Comparison of ENCODE assay signal across 23 cellular contexts in the genomic region with DNA sequence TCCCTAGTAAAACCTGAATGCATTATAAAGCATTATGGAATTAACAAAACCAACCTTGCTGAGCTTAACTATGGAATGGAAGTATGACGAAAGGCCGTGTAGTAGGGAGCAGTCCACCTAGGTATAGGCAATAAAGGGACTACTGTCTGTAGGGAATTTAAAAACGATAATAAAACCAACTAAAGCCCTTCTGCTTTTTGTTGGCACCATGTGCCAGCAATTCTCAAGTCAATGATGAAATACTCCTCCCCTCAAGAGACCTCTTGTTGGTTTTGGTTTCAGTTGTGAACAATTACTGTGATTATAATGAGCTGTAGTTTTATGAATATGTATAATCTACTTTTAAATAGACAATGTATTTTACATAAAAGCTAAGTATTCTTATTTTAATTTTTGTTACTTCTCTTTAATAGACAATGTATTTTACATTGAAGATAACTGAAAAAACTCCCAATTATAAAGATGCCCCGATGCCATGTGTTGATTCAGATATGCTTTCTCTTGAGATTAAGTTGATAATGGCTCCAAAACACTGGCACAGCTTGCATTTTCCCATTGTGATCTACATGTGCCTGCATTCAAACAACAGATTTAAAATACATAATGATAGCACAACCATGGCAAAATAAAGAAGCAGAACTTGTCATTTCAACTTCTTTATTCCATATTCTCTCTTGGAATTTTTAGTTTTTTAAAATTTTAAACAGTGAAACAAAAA. TPM values are rescaled to one million over a fixed set of nuclear protein-coding genes. Genes with fewer than 3 reads are reported as not detected.
DNase-seq lines count a peak whose midpoint lies in the region; ATAC-seq, FAIRE-seq and TF ChIP-seq lines count a peak whose summit lies in the region.
"Had no signal": no experiment of that assay in that cellular context is flagged by ENCODE, and none has a peak within 500 bp of the region (broad histone marks: within the 10 kb centered on the region; RNA-seq: fewer than 3 reads in every experiment).

No MANE protein-coding gene starts in this region.

- no peaks in the 10 kb centered on the region for H3K9me3 ChIP-seq in prostate gland
- H3K9me3 ChIP-seq: mucosa of descending colon, uterus had no signal

- intact Hi-C loops in Right ventricle myocardium inferior (cut with DNase I) = no loop called here
- intact Hi-C loops in left cardiac atrium (cut with DNase I) = no loop called here
- intact Hi-C loops in prostate gland (cut with DNase I) = no loop called here

- ATAC-seq in Right ventricle myocardium inferior (peak; percentile 28), left cardiac atrium (no peak), HG03135 (IDR thresholded peaks at IDR 0.05; ENCODE audit: unreplicated experiment) (no peak)
- ATAC-seq: activated T-cell treated with anti-CD3 and anti-CD28 coated beads, Interleukin-2, amount 50 U/mL, for 4 hours; effector memory CD8-positive, alpha-beta T cell; mucosa of descending colon had no signal

- no peak for TF ChIP-seq CTCF in prostate gland (IDR thresholded peaks at IDR 0.05)

- no peaks in the 10 kb centered on the region for H3K4me1 ChIP-seq in prostate gland (replicated peaks)
- H3K4me1 ChIP-seq: uterus had no signal

- no peak overlapping the region for H3K4me3 ChIP-seq in prostate gland
- H3K4me3 ChIP-seq: esophagus squamous epithelium, mucosa of descending colon, spleen, uterus had no signal

- no peak overlapping the region for H3K27ac ChIP-seq in prostate gland
- H3K27ac ChIP-seq: esophagus squamous epithelium, spleen, uterus, WERI-Rb-1 had no signal

- no peak for DNase-seq in Right ventricle myocardium inferior (ENCODE audit: missing footprints)
- DNase-seq in left cardiac atrium = no peak
- peak; percentile 81 for DNase-seq in NCI-H1436 (lab: John Stamatoyannopoulos, UW)
- DNase-seq in OCI-M1 (lab: John Stamatoyannopoulos, UW) = peak; percentile 86
- no peak for DNase-seq in activated T-cell treated with anti-CD3 and anti-CD28 coated beads for 4 hours
- no peak for DNase-seq in prostate gland (ENCODE audit: low spot score)
- DNase-seq in GM12891 (ENCODE audit: insufficient read length, low spot score) = no peak
- DNase-seq: ACHN; activated CD4-positive, alpha-beta memory T cell treated with anti-CD3 and anti-CD28 coated beads, Interleukin-2, amount 10 ng/mL, durations not matched to agents 7 days and 5 days; activated naive CD4-positive, alpha-beta T cell treated with anti-CD3 and anti-CD28 coated beads, Interleukin-2, amount 50 U/mL, for 16 hours; activated T-cell treated with anti-CD3 and anti-CD28 coated beads, Interleukin-2, amount 50 U/mL, for 4 hours; DMS153; effector memory CD8-positive, alpha-beta T cell; esophagus squamous epithelium; Kasumi-1; mucosa of descending colon; NCI-H446 treated with DMSO at 0.1 percent for 48 hours; spleen; substantia nigra; uterus; WERI-Rb-1 had no signal

- no peak for TF ChIP-seq POLR2A in prostate gland (IDR thresholded peaks at IDR 0.05)
- no peak for TF ChIP-seq POLR2A in GM12891 (IDR thresholded peaks at IDR 0.05; ENCODE audit: low read depth, low read length)

- FAIRE-seq in GM12891 (lab: Jason Lieb, UNC) = no peak
- FAIRE-seq: HTR-8/SVneo had no signal

- no peaks in the 10 kb centered on the region for H3K36me3 ChIP-seq in prostate gland
- H3K36me3 ChIP-seq: esophagus squamous epithelium, spleen, uterus, WERI-Rb-1 had no signal

- H3K27me3 ChIP-seq in prostate gland (replicated peaks; ENCODE audit: insufficient read depth) = peaks cover 3% of the 10 kb centered on the region
- H3K27me3 ChIP-seq: uterus had no signal

- WGBS in prostate gland = 72% methylated on average over 4 of the region's 4 CpGs

TF ChIP-seq in GM12891, 5 proteins besides CTCF, POLR2A, EP300 and RAD21:
- TF ChIP-seq SPI1 (IDR thresholded peaks at IDR 0.05; ENCODE audit: low read depth, low read length) (no peak), TAF1 (IDR thresholded peaks at IDR 0.05; ENCODE audit: low read depth, low read length) (no peak), POLR2AphosphoS5 (IDR thresholded peaks at IDR 0.05; ENCODE audit: low read depth, low read length) (no peak), PAX5 (IDR thresholded peaks at IDR 0.05; ENCODE audit: insufficient read depth, low read length, severe bottlenecking) (no peak), POU2F2 (IDR thresholded peaks at IDR 0.05; ENCODE audit: low read depth, low read length) (no peak)

RNA-seq across cellular contexts. Expression of a gene that starts 55.5 kb away (rescaled TPM):
- total RNA-seq in Right ventricle myocardium inferior (7.0 TPM), left cardiac atrium (10 to 100 TPM in 1 of 2 donors, 1 to 10 TPM in 1; 8.5 to 10.4 TPM), prostate gland (10 to 100 TPM in 1 of 2 donors, 1 to 10 TPM in 1; 8.1 to 10.5 TPM)
- polyA plus RNA-seq in GM12891 (2012; ENCODE audit: low read depth, missing spikeins) = 4.7 TPM

RNA-seq across cellular contexts. Expression of a gene that starts 59.3 kb away (rescaled TPM):
- 283 TPM for total RNA-seq in Right ventricle myocardium inferior
- 100 to 1,000 TPM; 308 to 357 TPM for total RNA-seq in left cardiac atrium
- 100 to 1,000 TPM; 305 to 491 TPM for total RNA-seq in prostate gland
- polyA plus RNA-seq in GM12891 (2012; ENCODE audit: low read depth, missing spikeins) = 1,468 TPM

RNA-seq across cellular contexts. Expression of a gene that starts 59.7 kb away (rescaled TPM):
- total RNA-seq in Right ventricle myocardium inferior (468 TPM), left cardiac atrium (100 to 1,000 TPM; 236 to 289 TPM), prostate gland (10 to 100 TPM; 74.1 to 80.1 TPM)
- 52.0 TPM for polyA plus RNA-seq in GM12891 (2012; ENCODE audit: low read depth, missing spikeins)

Comparison
In these comparisons a context has a peak if more than half of its experiments do, and no peak if none do; other contexts are left out.
1. DNase-seq: peak in NCI-H1436 (single experiment) and OCI-M1 (single experiment); none in Right ventricle myocardium inferior (single experiment), left cardiac atrium (single experiment), activated T-cell treated with anti-CD3 and anti-CD28 coated beads for 4 hours (single experiment), prostate gland (single experiment) and GM12891 (single experiment).